In the genomic region with DNA sequence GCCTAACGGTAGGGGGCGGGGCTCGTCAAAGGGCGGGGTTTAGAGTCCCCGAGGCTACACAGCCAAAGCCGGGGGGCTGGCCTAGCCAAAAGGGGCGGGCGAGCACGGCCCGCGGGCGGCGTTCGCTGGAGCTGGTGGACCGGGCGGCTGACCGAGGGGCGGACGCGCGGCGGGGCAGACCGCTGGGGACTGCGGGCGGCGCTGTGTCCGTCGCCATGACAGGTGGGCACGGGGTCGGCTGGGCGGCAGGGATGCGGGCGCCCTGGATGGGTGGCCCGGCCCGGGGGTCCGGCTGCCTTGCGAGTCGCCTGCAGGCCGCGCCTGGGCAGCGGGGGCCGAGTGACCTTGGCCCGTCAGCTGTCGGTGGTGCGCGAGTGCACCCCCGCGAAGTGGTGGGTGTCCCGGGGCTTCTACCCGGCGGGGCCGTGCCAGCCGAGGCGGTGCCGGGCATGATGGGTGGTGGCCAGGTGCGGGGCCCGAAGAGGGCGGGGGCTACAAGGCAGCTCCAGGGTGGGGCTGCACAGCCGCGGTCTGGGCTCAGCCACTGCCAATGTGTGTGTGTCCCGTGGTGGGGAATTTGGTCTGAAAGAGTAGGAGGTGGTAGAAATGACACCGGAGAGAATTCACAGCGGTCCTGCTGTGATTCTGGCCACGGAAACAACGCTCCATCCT, we compare ENCODE assay signal across 8 cellular contexts. TPM values are rescaled to one million over a fixed set of nuclear protein-coding genes. Genes with fewer than 3 reads are reported as not detected.
DNase-seq lines count a peak whose midpoint lies in the region; ATAC-seq and TF ChIP-seq lines count a peak whose summit lies in the region.

A gene with protein sequence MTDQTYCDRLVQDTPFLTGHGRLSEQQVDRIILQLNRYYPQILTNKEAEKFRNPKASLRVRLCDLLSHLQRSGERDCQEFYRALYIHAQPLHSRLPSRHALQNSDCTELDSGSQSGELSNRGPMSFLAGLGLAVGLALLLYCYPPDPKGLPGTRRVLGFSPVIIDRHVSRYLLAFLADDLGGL (plus strand): TSS at position 87 of the 672 bp plus-strand sequence. CDS start 129 bp downstream, at position 216.

- H3K9me3 ChIP-seq in OCI-LY7 (ENCODE audit: low read length) (0 out of 2 replicates have a peak, but pooled peaks cover 3% of the 10 kb centered on the region), adipocyte (ENCODE audit: control insufficient read depth, low read length) (peaks cover 6% of the 10 kb centered on the region)

- H3K27me3 Mint-ChIP-seq in progenitor cell of endocrine pancreas = no peaks in the 10 kb centered on the region

- peak within 1 kb of the TSS; percentile 80 for H3K4me3 Mint-ChIP-seq in progenitor cell of endocrine pancreas (ENCODE audit: low read depth)

- peak within 1 kb of the TSS; percentile 77 for H3K9ac ChIP-seq in adipocyte (ENCODE audit: low read length)

- ATAC-seq in HG02840 (IDR thresholded peaks at IDR 0.05; ENCODE audit: low FRiP score, unreplicated experiment) = peak; percentile 46
- ATAC-seq in left cardiac atrium = peak; percentile 15 to 16

- intact Hi-C loops in OCI-LY7 (cut with micrococcal nuclease; ENCODE audit: unreplicated experiment) (no loop called here), left cardiac atrium (cut with DNase I) (no loop called here)

- H3K4me1 Mint-ChIP-seq in progenitor cell of endocrine pancreas (ENCODE audit: low read depth) = peaks cover 20% of the 10 kb centered on the region

- TF ChIP-seq CTCF in OCI-LY7 (conservative IDR thresholded peaks at IDR 0.05; ENCODE audit: low read length) = no peak
- TF ChIP-seq CTCF in progenitor cell of endocrine pancreas (IDR thresholded peaks at IDR 0.05; ENCODE audit: unreplicated experiment) = peak; percentile 20

- POLR2A ChIA-PET in OCI-LY7 (lab: Charles Lee) = interaction anchor here (0.6 to 0.9 kb wide), 3 partner anchors 9 to 131 kb away, joined by 3 to 6 read pairs (median 3); no protein-coding TSS in a partner anchor

- H3K9me2 ChIP-seq in OCI-LY7 (ENCODE audit: insufficient read depth, low read length) = no peaks in the 10 kb centered on the region

- BruUV-seq in OCI-LY7 (replicated peaks; lab: Mats Ljungman, UMichigan) = no TSS peak

- DNase-seq in NCI-H2227 (lab: John Stamatoyannopoulos, UW; ENCODE audit: unreplicated experiment) (peak; percentile 44), NCI-H2227 treated with DMSO at 0.1 percent for 48 hours (lab: John Stamatoyannopoulos, UW) (no peak), OCI-LY7 (ENCODE audit: low spot score) (peak; percentile 44), adipocyte (ENCODE audit: low read depth) (peak; percentile 70), left cardiac atrium (peak; percentile 64), progenitor cell of endocrine pancreas (ENCODE audit: low spot score, unreplicated experiment) (peak; percentile 43), NCI-H446 treated with DMSO at 0.1 percent for 48 hours (lab: John Stamatoyannopoulos, UW) (no peak)

- H4K20me1 ChIP-seq in OCI-LY7 (ENCODE audit: insufficient read depth, low read length) = no peaks in the 10 kb centered on the region

- peak within 1 kb of the TSS; percentile 99 for H3K4me2 ChIP-seq in OCI-LY7 (ENCODE audit: low read length)

- H3K27ac ChIP-seq in OCI-LY7 (ENCODE audit: low read depth, low read length, poor library complexity, severe bottlenecking) = peak within 1 kb of the TSS; percentile 87

- no peaks in the 10 kb centered on the region for H3K79me2 ChIP-seq in OCI-LY7 (ENCODE audit: insufficient read depth, low read depth, low read length)

- H3K4me3 ChIP-seq in OCI-LY7 (ENCODE audit: low read depth, low read length, poor library complexity, severe bottlenecking) = peak within 1 kb of the TSS; percentile 91
- peak within 1 kb of the TSS; percentile 92 for H3K4me3 ChIP-seq in adipocyte (ENCODE audit: low read length)

- H3K27me3 ChIP-seq in adipocyte (replicated peaks; ENCODE audit: control insufficient read depth, insufficient read depth, low read length) = no peaks in the 10 kb centered on the region

- H3K4me1 ChIP-seq in OCI-LY7 (ENCODE audit: insufficient read depth, low read length, poor library complexity, severe bottlenecking) = peaks cover 52% of the 10 kb centered on the region
- H3K4me1 ChIP-seq in adipocyte (ENCODE audit: control insufficient read depth, insufficient read depth, low read length) = peaks cover 29% of the 10 kb centered on the region

- CTCF ChIA-PET in OCI-LY7 (lab: Charles Lee; ENCODE audit: unreplicated experiment) = no interaction called here

- H3K36me3 Mint-ChIP-seq in progenitor cell of endocrine pancreas (ENCODE audit: insufficient read depth) = peaks cover 3% of the 10 kb centered on the region

- peak within 1 kb of the TSS; percentile 84 for H3K27ac Mint-ChIP-seq in progenitor cell of endocrine pancreas

- H3K36me3 ChIP-seq in OCI-LY7 (ENCODE audit: insufficient read depth, low read length) (no peaks in the 10 kb centered on the region), adipocyte (ENCODE audit: control insufficient read depth, insufficient read depth, low read length, severe bottlenecking) (no peaks in the 10 kb centered on the region)

- H2AFZ ChIP-seq in OCI-LY7 (ENCODE audit: low read length) = peak within 1 kb of the TSS; percentile 40; the same call in 1 of the 2 replicates

- H3K9me3 Mint-ChIP-seq in progenitor cell of endocrine pancreas (ENCODE audit: low read depth) = no peaks in the 10 kb centered on the region

RNA-seq across cellular contexts. Expression of the gene that starts here (rescaled TPM):
- 18.4 and 26.8 TPM in 2 replicates for total RNA-seq in OCI-LY7 (2014; rRNA removed; shearing (Covaris generic))
- 13.4 and 15.8 TPM in 2 replicates for total RNA-seq in OCI-LY7 (2022)
- 10 to 100 TPM; 20.2 to 26.3 TPM for total RNA-seq in left cardiac atrium
- 19.3 and 20.4 TPM in 2 replicates for total RNA-seq in progenitor cell of endocrine pancreas

Comparison
In these comparisons a context has a peak if more than half of its experiments do, and no peak if none do; other contexts are left out.
1. DNase-seq: peak in NCI-H2227 (single experiment), OCI-LY7 (single experiment), adipocyte (single experiment), left cardiac atrium (single experiment) and progenitor cell of endocrine pancreas (single experiment); none in NCI-H2227 treated with DMSO at 0.1 percent for 48 hours (single experiment) and NCI-H446 treated with DMSO at 0.1 percent for 48 hours (single experiment).